In the genomic region with DNA sequence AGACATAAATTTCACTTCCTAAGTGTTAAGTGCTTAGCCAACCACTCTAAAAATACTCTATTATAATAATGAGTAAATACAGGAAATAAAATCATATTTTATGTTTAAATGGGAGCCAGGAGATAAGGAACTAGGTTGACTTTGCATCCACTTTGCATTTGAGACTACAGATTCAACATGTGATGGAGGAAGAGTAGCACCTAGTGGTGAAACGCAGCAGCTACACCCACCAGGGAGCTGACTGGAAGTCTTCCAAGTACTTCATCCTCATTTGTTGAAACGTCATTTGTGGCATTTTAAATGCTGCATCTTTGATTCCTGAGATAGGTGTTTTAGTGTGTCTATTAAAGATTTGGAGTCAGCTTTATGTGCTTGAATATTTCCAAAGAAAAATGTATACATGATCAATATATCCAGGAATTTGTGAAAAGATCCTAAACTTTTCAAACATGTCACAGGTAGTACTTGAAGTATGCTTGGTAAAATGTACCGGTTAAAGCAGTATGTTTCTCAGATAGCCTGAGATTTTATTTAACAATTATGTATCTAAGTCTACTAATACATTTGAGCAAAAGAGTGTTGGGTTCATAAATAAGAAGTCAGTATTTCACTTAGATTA, we compare ENCODE assay signal across 1 cellular context.
TF ChIP-seq lines count a peak whose summit lies in the region.

No MANE protein-coding gene starts in this region.

TF ChIP-seq in GM23338, 12 proteins besides CTCF, POLR2A, EP300 and RAD21 (continued from another document):
- TF ChIP-seq, protein P1, sequence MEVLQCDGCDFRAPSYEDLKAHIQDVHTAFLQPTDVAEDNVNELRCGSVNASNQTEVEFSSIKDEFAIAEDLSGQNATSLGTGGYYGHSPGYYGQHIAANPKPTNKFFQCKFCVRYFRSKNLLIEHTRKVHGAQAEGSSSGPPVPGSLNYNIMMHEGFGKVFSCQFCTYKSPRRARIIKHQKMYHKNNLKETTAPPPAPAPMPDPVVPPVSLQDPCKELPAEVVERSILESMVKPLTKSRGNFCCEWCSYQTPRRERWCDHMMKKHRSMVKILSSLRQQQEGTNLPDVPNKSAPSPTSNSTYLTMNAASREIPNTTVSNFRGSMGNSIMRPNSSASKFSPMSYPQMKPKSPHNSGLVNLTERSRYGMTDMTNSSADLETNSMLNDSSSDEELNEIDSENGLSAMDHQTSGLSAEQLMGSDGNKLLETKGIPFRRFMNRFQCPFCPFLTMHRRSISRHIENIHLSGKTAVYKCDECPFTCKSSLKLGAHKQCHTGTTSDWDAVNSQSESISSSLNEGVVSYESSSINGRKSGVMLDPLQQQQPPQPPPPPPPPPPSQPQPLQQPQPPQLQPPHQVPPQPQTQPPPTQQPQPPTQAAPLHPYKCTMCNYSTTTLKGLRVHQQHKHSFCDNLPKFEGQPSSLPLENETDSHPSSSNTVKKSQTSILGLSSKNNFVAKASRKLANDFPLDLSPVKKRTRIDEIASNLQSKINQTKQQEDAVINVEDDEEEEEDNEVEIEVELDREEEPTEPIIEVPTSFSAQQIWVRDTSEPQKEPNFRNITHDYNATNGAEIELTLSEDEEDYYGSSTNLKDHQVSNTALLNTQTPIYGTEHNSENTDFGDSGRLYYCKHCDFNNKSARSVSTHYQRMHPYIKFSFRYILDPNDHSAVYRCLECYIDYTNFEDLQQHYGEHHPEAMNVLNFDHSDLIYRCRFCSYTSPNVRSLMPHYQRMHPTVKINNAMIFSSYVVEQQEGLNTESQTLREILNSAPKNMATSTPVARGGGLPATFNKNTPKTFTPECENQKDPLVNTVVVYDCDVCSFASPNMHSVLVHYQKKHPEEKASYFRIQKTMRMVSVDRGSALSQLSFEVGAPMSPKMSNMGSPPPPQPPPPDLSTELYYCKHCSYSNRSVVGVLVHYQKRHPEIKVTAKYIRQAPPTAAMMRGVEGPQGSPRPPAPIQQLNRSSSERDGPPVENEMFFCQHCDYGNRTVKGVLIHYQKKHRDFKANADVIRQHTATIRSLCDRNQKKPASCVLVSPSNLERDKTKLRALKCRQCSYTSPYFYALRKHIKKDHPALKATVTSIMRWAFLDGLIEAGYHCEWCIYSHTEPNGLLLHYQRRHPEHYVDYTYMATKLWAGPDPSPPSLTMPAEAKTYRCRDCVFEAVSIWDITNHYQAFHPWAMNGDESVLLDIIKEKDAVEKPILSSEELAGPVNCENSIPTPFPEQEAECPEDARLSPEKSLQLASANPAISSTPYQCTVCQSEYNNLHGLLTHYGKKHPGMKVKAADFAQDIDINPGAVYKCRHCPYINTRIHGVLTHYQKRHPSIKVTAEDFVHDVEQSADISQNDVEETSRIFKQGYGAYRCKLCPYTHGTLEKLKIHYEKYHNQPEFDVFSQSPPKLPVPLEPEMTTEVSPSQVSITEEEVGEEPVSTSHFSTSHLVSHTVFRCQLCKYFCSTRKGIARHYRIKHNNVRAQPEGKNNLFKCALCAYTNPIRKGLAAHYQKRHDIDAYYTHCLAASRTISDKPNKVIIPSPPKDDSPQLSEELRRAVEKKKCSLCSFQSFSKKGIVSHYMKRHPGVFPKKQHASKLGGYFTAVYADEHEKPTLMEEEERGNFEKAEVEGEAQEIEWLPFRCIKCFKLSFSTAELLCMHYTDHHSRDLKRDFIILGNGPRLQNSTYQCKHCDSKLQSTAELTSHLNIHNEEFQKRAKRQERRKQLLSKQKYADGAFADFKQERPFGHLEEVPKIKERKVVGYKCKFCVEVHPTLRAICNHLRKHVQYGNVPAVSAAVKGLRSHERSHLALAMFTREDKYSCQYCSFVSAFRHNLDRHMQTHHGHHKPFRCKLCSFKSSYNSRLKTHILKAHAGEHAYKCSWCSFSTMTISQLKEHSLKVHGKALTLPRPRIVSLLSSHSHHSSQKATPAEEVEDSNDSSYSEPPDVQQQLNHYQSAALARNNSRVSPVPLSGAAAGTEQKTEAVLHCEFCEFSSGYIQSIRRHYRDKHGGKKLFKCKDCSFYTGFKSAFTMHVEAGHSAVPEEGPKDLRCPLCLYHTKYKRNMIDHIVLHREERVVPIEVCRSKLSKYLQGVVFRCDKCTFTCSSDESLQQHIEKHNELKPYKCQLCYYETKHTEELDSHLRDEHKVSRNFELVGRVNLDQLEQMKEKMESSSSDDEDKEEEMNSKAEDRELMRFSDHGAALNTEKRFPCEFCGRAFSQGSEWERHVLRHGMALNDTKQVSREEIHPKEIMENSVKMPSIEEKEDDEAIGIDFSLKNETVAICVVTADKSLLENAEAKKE (CRISPR knock-in tag; IDR thresholded peaks at IDR 0.05), result no peak
- TF ChIP-seq CREB1 (CRISPR knock-in tag; IDR thresholded peaks at IDR 0.05; ENCODE audit: low read depth), result no peak
- TF ChIP-seq, protein P2, sequence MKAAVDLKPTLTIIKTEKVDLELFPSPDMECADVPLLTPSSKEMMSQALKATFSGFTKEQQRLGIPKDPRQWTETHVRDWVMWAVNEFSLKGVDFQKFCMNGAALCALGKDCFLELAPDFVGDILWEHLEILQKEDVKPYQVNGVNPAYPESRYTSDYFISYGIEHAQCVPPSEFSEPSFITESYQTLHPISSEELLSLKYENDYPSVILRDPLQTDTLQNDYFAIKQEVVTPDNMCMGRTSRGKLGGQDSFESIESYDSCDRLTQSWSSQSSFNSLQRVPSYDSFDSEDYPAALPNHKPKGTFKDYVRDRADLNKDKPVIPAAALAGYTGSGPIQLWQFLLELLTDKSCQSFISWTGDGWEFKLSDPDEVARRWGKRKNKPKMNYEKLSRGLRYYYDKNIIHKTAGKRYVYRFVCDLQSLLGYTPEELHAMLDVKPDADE (IDR thresholded peaks at IDR 0.05), result no peak
